In genomic region chr20:49990310-49990720, GRCh38 we compare ENCODE assay signal across 10 cellular contexts. TPM values are rescaled to one million over a fixed set of nuclear protein-coding genes. Genes with fewer than 3 reads are reported as not detected.
DNase-seq lines count a peak whose midpoint lies in the region; ATAC-seq and TF ChIP-seq lines count a peak whose summit lies in the region.
"Had no signal": no experiment of that assay in that cellular context is flagged by ENCODE, and none has a peak within 500 bp of the region (broad histone marks: within the 10 kb centered on the region; RNA-seq: fewer than 3 reads in every experiment).

No MANE protein-coding gene starts in this region.

- H3K36me3 ChIP-seq in left ventricle myocardium inferior = no peaks in the 10 kb centered on the region

- no peaks in the 10 kb centered on the region for H3K9me3 ChIP-seq in left ventricle myocardium inferior (replicated peaks)

- TF ChIP-seq CTCF in left ventricle myocardium inferior (IDR thresholded peaks at IDR 0.05; ENCODE audit: borderline replicate concordance) (no peak), neural crest cell (conservative IDR thresholded peaks at IDR 0.05) (no peak)

- no peaks in the 10 kb centered on the region for H3K36me3 Mint-ChIP-seq in neural crest cell (ENCODE audit: low read depth)
- H3K36me3 Mint-ChIP-seq: activated naive CD8-positive, alpha-beta T cell treated with anti-CD3 and anti-CD28 coated beads, Interleukin-2, amount 10 ng/mL, durations not matched to agents 7 days and 5 days had no signal

- H3K27me3 Mint-ChIP-seq in neural crest cell (ENCODE audit: low read depth) = no peaks in the 10 kb centered on the region

- no peak for ATAC-seq in HG03280 (IDR thresholded peaks at IDR 0.05; ENCODE audit: unreplicated experiment)

- no peak for DNase-seq in left ventricle myocardium inferior
- no peak for DNase-seq in cardiac septum (ENCODE audit: low spot score)
- DNase-seq in fibroblast of gingiva (ENCODE audit: low read depth) = peak; percentile 73
- DNase-seq in neural crest cell (ENCODE audit: low read depth, low spot score) = no peak
- DNase-seq in kidney tubule cell (ENCODE audit: low spot score) = no peak
- DNase-seq in T-helper 9 cell = no peak
- no peak for DNase-seq in DMS 273 (lab: John Stamatoyannopoulos, UW; ENCODE audit: unreplicated experiment)
- DNase-seq: activated naive CD8-positive, alpha-beta T cell treated with anti-CD3 and anti-CD28 coated beads, Interleukin-2, amount 10 ng/mL, durations not matched to agents 7 days and 5 days; small intestine had no signal

- intact Hi-C loops in left ventricle myocardium inferior (cut with micrococcal nuclease) = no loop called here
- intact Hi-C loops in cardiac septum (cut with DNase I) = loop anchor here (5.0 kb wide), 1 partner anchor 57 kb away; no protein-coding TSS in a partner anchor

- no peak overlapping the region for H3K4me3 ChIP-seq in left ventricle myocardium inferior

- H3K4me3 Mint-ChIP-seq in neural crest cell = peak overlapping the region; percentile 73
- H3K4me3 Mint-ChIP-seq: activated naive CD8-positive, alpha-beta T cell treated with anti-CD3 and anti-CD28 coated beads, Interleukin-2, amount 10 ng/mL, durations not matched to agents 7 days and 5 days had no signal

- H3K4me1 Mint-ChIP-seq in neural crest cell = peaks cover 68% of the 10 kb centered on the region

- H3K27me3 ChIP-seq in left ventricle myocardium inferior (ENCODE audit: low read depth) = no peaks in the 10 kb centered on the region

- no peaks in the 10 kb centered on the region for H3K9me3 Mint-ChIP-seq in neural crest cell
- H3K9me3 Mint-ChIP-seq: activated naive CD8-positive, alpha-beta T cell treated with anti-CD3 and anti-CD28 coated beads, Interleukin-2, amount 10 ng/mL, durations not matched to agents 7 days and 5 days had no signal

- H3K4me1 ChIP-seq in left ventricle myocardium inferior = peaks cover 72% of the 10 kb centered on the region

- H3K27ac ChIP-seq in left ventricle myocardium inferior (replicated peaks) = peak overlapping the region; percentile 77

- H3K27ac Mint-ChIP-seq in neural crest cell (ENCODE audit: unreplicated experiment) = peak overlapping the region; percentile 98
- H3K27ac Mint-ChIP-seq: activated naive CD8-positive, alpha-beta T cell treated with anti-CD3 and anti-CD28 coated beads, Interleukin-2, amount 10 ng/mL, durations not matched to agents 7 days and 5 days had no signal

RNA-seq across cellular contexts. Expression of gene SNAI1, which starts 7.5 kb away (rescaled TPM):
- total RNA-seq in left ventricle myocardium inferior (0.69 TPM), cardiac septum (4.3 TPM), neural crest cell (12.5 and 12.9 TPM in 2 replicates)

RNA-seq across cellular contexts. Expression of gene RNF114, which starts 54.1 kb away (rescaled TPM):
- 50.8 TPM for total RNA-seq in left ventricle myocardium inferior
- 45.8 TPM for total RNA-seq in cardiac septum
- total RNA-seq in neural crest cell = 53.0 and 59.0 TPM in 2 replicates
